Comparison of ENCODE assay signal across 10 cellular contexts in genomic region chr2:36404754-36405153, GRCh38. TPM values are rescaled to one million over a fixed set of nuclear protein-coding genes. Genes with fewer than 3 reads are reported as not detected.
DNase-seq lines count a peak whose midpoint lies in the region; ATAC-seq and TF ChIP-seq lines count a peak whose summit lies in the region.
"Had no signal": no experiment of that assay in that cellular context is flagged by ENCODE, and none has a peak within 500 bp of the region (broad histone marks: within the 10 kb centered on the region; RNA-seq: fewer than 3 reads in every experiment).

No MANE protein-coding gene starts in this region.

- CTCF ChIA-PET in HEK293 (lab: Yijun Ruan, JAX), result no interaction called here

- H3F3A ChIP-seq in smooth muscle cell (ENCODE audit: low read depth) (no peaks in the 10 kb centered on the region), MM.1S (ENCODE audit: insufficient read depth, low read length) (no peaks in the 10 kb centered on the region)

- peaks cover 49% of the 10 kb centered on the region for H3K4me1 ChIP-seq in HEK293 (ENCODE audit: control insufficient read depth, insufficient read depth, low read length)
- H3K4me1 ChIP-seq in smooth muscle cell (ENCODE audit: low read depth), result peaks cover 8% of the 10 kb centered on the region
- H3K4me1 ChIP-seq in MM.1S (ENCODE audit: low read length), result no peaks in the 10 kb centered on the region

- DNase-seq in smooth muscle cell (lab: John Stamatoyannopoulos, UW; ENCODE audit: unreplicated experiment), result no peak
- DNase-seq in amniotic stem cell (lab: John Stamatoyannopoulos, UW), result no peak
- DNase-seq in MM.1S, result no peak
- no peak for DNase-seq in posterior cingulate gyrus
- DNase-seq: DMS153, erythroblast, NCI-H1417 had no signal

- no peaks in the 10 kb centered on the region for H3K9me2 ChIP-seq in MM.1S (replicated peaks; ENCODE audit: insufficient read depth, low read length)

- H3K36me3 ChIP-seq in HEK293 (ENCODE audit: control insufficient read depth in 2 of 2, insufficient read depth in 1 of 2, low read length in 2 of 2) (no peaks in the 10 kb centered on the region), smooth muscle cell (ENCODE audit: low read depth) (no peaks in the 10 kb centered on the region), MM.1S (replicated peaks; ENCODE audit: insufficient read depth, low read length) (no peaks in the 10 kb centered on the region)

- POLR2A ChIA-PET in HEK293 (lab: Yijun Ruan, JAX), result interaction anchor here (0.6 to 1.2 kb wide), 2 partner anchors 48 to 900 kb away, joined by 3 to 5 read pairs; no protein-coding TSS in a partner anchor

- H4K20me1 ChIP-seq in smooth muscle cell (ENCODE audit: low read depth), result peaks cover 11% of the 10 kb centered on the region
- H4K20me1 ChIP-seq in MM.1S (ENCODE audit: insufficient read depth, low read length), result no peaks in the 10 kb centered on the region

- H3K27me3 ChIP-seq in smooth muscle cell (ENCODE audit: low read depth) (no peaks in the 10 kb centered on the region), MM.1S (replicated peaks; ENCODE audit: insufficient read depth, low read length) (no peaks in the 10 kb centered on the region)

- WGBS in smooth muscle cell (ENCODE audit: low lambda C conversion rate), result 93% methylated on average over 5 of the region's 5 CpGs

- H3K79me2 ChIP-seq in smooth muscle cell (ENCODE audit: low read depth), result no peaks in the 10 kb centered on the region
- no peaks in the 10 kb centered on the region for H3K79me2 ChIP-seq in MM.1S (ENCODE audit: low read length)

- H3K4me2 ChIP-seq in smooth muscle cell (no peak overlapping the region), MM.1S (ENCODE audit: low read depth, low read length) (no peak overlapping the region)

- peak; percentile 47 for ATAC-seq in GM19043 (IDR thresholded peaks at IDR 0.05; ENCODE audit: low read depth, unreplicated experiment)
- peak; percentile 59 for ATAC-seq in HG03571 (IDR thresholded peaks at IDR 0.05; ENCODE audit: unreplicated experiment)

- H3K4me3 ChIP-seq in HEK293 (ENCODE audit: low read depth, low read length), result no peak overlapping the region
- H3K4me3 ChIP-seq in smooth muscle cell, result no peak overlapping the region
- no peak overlapping the region for H3K4me3 ChIP-seq in MM.1S (ENCODE audit: low read length)

- H3K27ac ChIP-seq in HEK293 (ENCODE audit: extremely low read depth, low read depth, low read length) (no peak overlapping the region), smooth muscle cell (ENCODE audit: low read depth) (peak overlapping the region; percentile 63), MM.1S (ENCODE audit: low read length) (no peak overlapping the region)

- intact Hi-C loops in posterior cingulate gyrus (cut with DNase I), result no loop called here

- H3K9me3 ChIP-seq in HEK293 (ENCODE audit: control insufficient read depth, insufficient read depth, low read depth, low read length) (no peaks in the 10 kb centered on the region), smooth muscle cell (replicated peaks; ENCODE audit: low read depth) (no peaks in the 10 kb centered on the region), MM.1S (replicated peaks; ENCODE audit: insufficient read depth, low read length) (no peaks in the 10 kb centered on the region)

- TF ChIP-seq CTCF in HEK293 (tag by site-specific recombination; IDR thresholded peaks at IDR 0.05) (no peak), smooth muscle cell (IDR thresholded peaks at IDR 0.05; ENCODE audit: borderline replicate concordance, insufficient read depth, poor library complexity, severe bottlenecking) (no peak), MM.1S (IDR thresholded peaks at IDR 0.05; ENCODE audit: low read length) (no peak)

- H2AFZ ChIP-seq in smooth muscle cell (ENCODE audit: low read depth), result no peak overlapping the region
- H2AFZ ChIP-seq in MM.1S (ENCODE audit: low read length), result no peak overlapping the region

- no peak overlapping the region for H3K9ac ChIP-seq in smooth muscle cell (ENCODE audit: low read depth)
- H3K9ac ChIP-seq in MM.1S (ENCODE audit: low read length), result no peak overlapping the region

TF ChIP-seq in HEK293, 187 proteins besides CTCF, POLR2A, EP300 and RAD21:
- 0 out of 2 replicates have a peak, but pooled peaks have one; percentile 14 for TF ChIP-seq PRDM6 (tag by site-specific recombination; IDR thresholded peaks at IDR 0.05)
- TF ChIP-seq ZNF654 (tag by site-specific recombination; IDR thresholded peaks at IDR 0.05; ENCODE audit: low read depth), result no peak
- no peak for TF ChIP-seq PRDM1 (tag by site-specific recombination; IDR thresholded peaks at IDR 0.05)

RNA-seq across cellular contexts. Expression of gene CRIM1, which starts 49.2 kb away (rescaled TPM):
- total RNA-seq in smooth muscle cell, result 28.0 and 32.8 TPM in 2 replicates
- 10.1 and 15.7 TPM in 2 replicates for polyA plus RNA-seq in smooth muscle cell
